ENCODE assay signal across 17 cellular contexts in the genomic region with DNA sequence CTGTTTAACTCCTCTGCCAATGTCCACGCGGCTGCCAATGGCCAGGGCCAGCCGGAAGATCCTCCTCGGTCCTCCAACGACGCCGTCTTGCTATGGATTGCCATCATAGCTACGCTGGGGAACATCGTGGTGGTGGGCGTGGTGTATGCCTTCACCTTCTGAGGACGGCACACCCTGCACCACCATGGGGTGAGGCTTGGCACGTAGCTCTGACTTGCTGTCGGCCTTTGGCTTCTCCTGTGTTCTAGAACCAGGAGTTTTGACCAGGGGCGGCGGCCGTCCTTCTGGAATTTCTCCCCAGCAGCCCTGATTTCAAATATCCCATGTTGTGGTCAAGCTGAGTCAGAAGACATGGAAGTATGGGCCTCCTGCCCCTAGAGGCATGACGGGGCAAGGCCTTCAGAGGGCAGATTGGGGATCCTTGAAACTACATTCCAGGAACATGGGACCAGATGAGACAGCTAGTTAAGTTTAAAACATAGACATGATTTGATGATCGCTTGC. TPM values are rescaled to one million over a fixed set of nuclear protein-coding genes. Genes with fewer than 3 reads are reported as not detected.
DNase-seq lines count a peak whose midpoint lies in the region; ATAC-seq, FAIRE-seq and TF ChIP-seq lines count a peak whose summit lies in the region.
"Had no signal": no experiment of that assay in that cellular context is flagged by ENCODE, and none has a peak within 500 bp of the region (broad histone marks: within the 10 kb centered on the region; RNA-seq: fewer than 3 reads in every experiment).

No MANE protein-coding gene starts in this region.

- no peak for ATAC-seq in HG03196 (IDR thresholded peaks at IDR 0.05; ENCODE audit: unreplicated experiment)
- ATAC-seq: gastroesophageal sphincter; stimulated activated naive B cell treated with anti-CD40 and anti-IgM and Interleukin-4, amounts not matched to agents 10 μg/mL and 1 μg/mL and 100 μg/mL, for 72 hours; T-cell; upper lobe of right lung; WTC11 had no signal

- H3K27me3 ChIP-seq in bronchial epithelial cell (ENCODE audit: control insufficient read depth, insufficient read depth, low read length): peaks cover 18% of the 10 kb centered on the region
- H3K27me3 ChIP-seq: gastroesophageal sphincter, upper lobe of right lung had no signal

- H3K36me3 ChIP-seq in bronchial epithelial cell (ENCODE audit: control insufficient read depth, insufficient read depth, low read length): no peaks in the 10 kb centered on the region

- intact Hi-C loops in posterior vena cava (cut with DNase I): loop anchor here in 1 of 2 donors (5.0 kb wide), 1 partner anchor 34 kb away; no protein-coding TSS in a partner anchor

- peak; percentile 59 for DNase-seq in AG20443 (ENCODE audit: low spot score)
- DNase-seq in LHCN-M2 (ENCODE audit: low read depth): peak; percentile 82
- peak; percentile 21 for DNase-seq in bronchial epithelial cell (ENCODE audit: low read depth)
- DNase-seq in posterior vena cava (ENCODE audit: low spot score): peak; percentile 76
- DNase-seq in NCI-H1436 treated with DMSO at 0.1 percent for 48 hours (lab: John Stamatoyannopoulos, UW): no peak
- no peak for DNase-seq in stimulated activated CD4-positive, alpha-beta T cell treated with anti-CD3 and anti-CD28 coated beads, Interleukin-4, amount 100 ng/mL, for 1 hour
- no peak for DNase-seq in NCI-H1417 (lab: John Stamatoyannopoulos, UW)
- DNase-seq: activated gamma-delta T cell treated with Interleukin-2 at 50 U/mL for 16 hours; effector memory CD4-positive, alpha-beta T cell; NCI-H2081 treated with DMSO at 0.1 percent for 48 hours; NCI-H69; stimulated activated naive B cell treated with anti-CD40 and anti-IgM and Interleukin-4, amounts not matched to agents 10 μg/mL and 1 μg/mL and 100 μg/mL, for 72 hours; T-cell; upper lobe of right lung had no signal

- no peak for TF ChIP-seq CTCF in bronchial epithelial cell (IDR thresholded peaks at IDR 0.05; ENCODE audit: insufficient read depth, low read length, severe bottlenecking)

- no peak for FAIRE-seq in bronchial epithelial cell (lab: Jason Lieb, UNC)

- H3K4me3 ChIP-seq in bronchial epithelial cell (ENCODE audit: low read depth, low read length): no peak overlapping the region
- H3K4me3 ChIP-seq: gastroesophageal sphincter, upper lobe of right lung had no signal

RNA-seq across cellular contexts. Expression of gene C14orf132, which starts 47.5 kb away (rescaled TPM):
- 7.9 and 8.1 TPM in 2 replicates for total RNA-seq in LHCN-M2 (2014; rRNA removed)
- polyA plus RNA-seq in LHCN-M2 (2012): 9.1 TPM
- 0.64 and 1.1 TPM in 2 replicates for total RNA-seq in bronchial epithelial cell
- 100 to 1,000 TPM in 1 of 2 donors, 10 to 100 TPM in 1; 70.8 to 122 TPM for total RNA-seq in posterior vena cava

Comparison
In these comparisons a context has a peak if more than half of its experiments do, and no peak if none do; other contexts are left out.
1. DNase-seq: peak in AG20443 (single experiment), LHCN-M2 (single experiment), bronchial epithelial cell (single experiment) and posterior vena cava (single experiment); none in NCI-H1436 treated with DMSO at 0.1 percent for 48 hours (single experiment), stimulated activated CD4-positive, alpha-beta T cell treated with anti-CD3 and anti-CD28 coated beads, Interleukin-4, amount 100 ng/mL, for 1 hour (single experiment) and NCI-H1417 (0 of 3).